In genomic region chr4:62571494-62571893, GRCh38 we compare ENCODE assay signal across 19 cellular contexts.
"Had no signal": no experiment of that assay in that cellular context is flagged by ENCODE, and none has a peak within 500 bp of the region (broad histone marks: within the 10 kb centered on the region; RNA-seq: fewer than 3 reads in every experiment).

No MANE protein-coding gene starts in this region.

- DNase-seq: KBM-7, MV-4-11, NCI-H1048, NCI-H1105, NCI-H146, NCI-H1694 treated with DMSO at 0.1 percent for 48 hours, NCI-H1930, NCI-H2081, NCI-H2107, NCI-H2171, NCI-H226, NCI-H446, NCI-H510A, NCI-H524 treated with DMSO at 0.1 percent for 48 hours, NCI-H69, NCI-H774, SHP77, SK-N-SH had no signal

- H3K9me3 ChIP-seq: SK-N-SH had no signal

- H3K27ac ChIP-seq: RWPE1 had no signal

- H3K4me2 ChIP-seq: SK-N-SH had no signal

- H3K9me2 ChIP-seq: SK-N-SH had no signal
